8 cellular contexts compared by ENCODE assay signal in genomic region chr17:3534881-3535252, GRCh38. TPM values are rescaled to one million over a fixed set of nuclear protein-coding genes. Genes with fewer than 3 reads are reported as not detected.
A peak's percentile ranks its signal among the peaks of the same experiment; 100 is the strongest.
DNase-seq lines count a peak whose midpoint lies in the region; ATAC-seq and TF ChIP-seq lines count a peak whose summit lies in the region.

No MANE protein-coding gene starts in this region.

- no peak for TF ChIP-seq CTCF in GM20000 (IDR thresholded peaks at IDR 0.05; ENCODE audit: extremely low read depth, missing control alignments)
- no peak for TF ChIP-seq CTCF in cardiac fibroblast (IDR thresholded peaks at IDR 0.05; ENCODE audit: low read depth, low read length)

- no peak for ATAC-seq in HG02973 (IDR thresholded peaks at IDR 0.05; ENCODE audit: unreplicated experiment)

- peak overlapping the region in 1 of 2 donors; percentile 3 for H3K4me3 ChIP-seq in cardiac fibroblast (replicated peaks in 1 of 2; ENCODE audit: low read depth in 2 of 2, low read length in 2 of 2)

- DNase-seq in A172 (ENCODE audit: low spot score) (peak; percentile 13), GM20000 (ENCODE audit: low spot score) (peak; percentile 65), cardiac fibroblast (ENCODE audit: low read depth in 2 of 2) (peak; percentile 53 to 74), medulla oblongata (ENCODE audit: extremely low spot score) (peak; percentile 75), NCI-H2196 (lab: John Stamatoyannopoulos, UW; ENCODE audit: unreplicated experiment) (no peak), DMS79 treated with DMSO at 0.1 percent for 48 hours (lab: John Stamatoyannopoulos, UW) (no peak), NCI-H187 (lab: John Stamatoyannopoulos, UW) (no peak)

RNA-seq across cellular contexts. Expression of gene TRPV3, which starts 22.7 kb away (rescaled TPM):
- total RNA-seq in A172 (2014; rRNA removed; shearing (Covaris generic)): 1.2 and 1.8 TPM in 2 replicates

RNA-seq across cellular contexts. Expression of gene ASPA, which starts 59.1 kb away (rescaled TPM):
- 0.09 TPM in 1 of 2 replicates, not detected in the other for total RNA-seq in A172 (2014; rRNA removed; shearing (Covaris generic))

Comparison
In these comparisons a context has a peak if more than half of its experiments do, and no peak if none do; other contexts are left out.
1. DNase-seq: peak in A172 (single experiment), GM20000 (single experiment), cardiac fibroblast (2 of 2) and medulla oblongata (single experiment); none in NCI-H2196 (single experiment), DMS79 treated with DMSO at 0.1 percent for 48 hours (single experiment) and NCI-H187 (0 of 2).